In the genomic region with DNA sequence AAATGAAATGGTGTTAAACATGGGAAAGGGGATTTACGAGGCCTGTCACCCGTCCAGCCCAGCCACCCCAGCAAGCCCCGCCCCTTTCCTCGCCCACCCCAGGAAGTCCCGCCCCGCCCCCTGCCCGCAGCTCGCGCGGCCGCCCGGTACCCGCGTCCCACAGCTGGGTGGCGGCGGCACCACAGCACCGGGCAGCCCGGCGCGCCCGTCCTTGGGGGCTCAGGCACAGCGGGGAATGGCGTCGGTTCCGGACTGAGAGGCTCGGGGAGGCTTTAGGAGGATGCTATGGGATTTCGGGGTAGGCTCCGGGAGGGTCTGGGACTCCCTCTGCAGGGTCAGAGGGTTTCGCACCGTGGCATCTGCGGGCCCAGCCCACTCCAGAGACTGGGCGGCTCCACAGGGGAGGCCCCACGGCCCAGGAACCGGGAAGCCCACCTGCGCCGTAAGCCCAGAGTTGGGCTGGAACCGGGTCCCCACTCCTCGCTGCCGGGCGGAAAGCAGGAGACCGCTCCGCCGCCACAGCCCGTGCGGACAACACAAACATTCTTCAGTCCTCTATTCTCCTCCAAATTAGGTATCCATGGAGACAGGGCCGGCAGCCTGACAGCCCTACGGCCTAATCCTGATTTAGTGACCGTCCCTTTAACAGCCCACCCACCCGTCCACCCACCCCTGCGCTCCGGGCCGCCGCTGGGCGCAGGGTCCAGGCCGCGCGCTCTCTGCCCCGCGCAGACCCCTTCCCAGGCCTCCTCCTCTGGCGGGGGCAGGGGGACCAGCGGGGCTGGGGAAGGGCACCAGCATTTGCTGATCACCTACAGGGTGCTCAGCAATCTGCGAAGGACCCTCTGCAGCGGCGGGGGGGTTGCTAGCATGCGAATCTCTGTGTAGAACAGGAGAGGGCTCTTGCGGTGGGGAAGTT, we compare ENCODE assay signal across 10 cellular contexts. TPM values are rescaled to one million over a fixed set of nuclear protein-coding genes. Genes with fewer than 3 reads are reported as not detected.
DNase-seq lines count a peak whose midpoint lies in the region; ATAC-seq and TF ChIP-seq lines count a peak whose summit lies in the region.
"Had no signal": no experiment of that assay in that cellular context is flagged by ENCODE, and none has a peak within 500 bp of the region (broad histone marks: within the 10 kb centered on the region; RNA-seq: fewer than 3 reads in every experiment).

No MANE protein-coding gene starts in this region.

- H3K36me3 ChIP-seq in HAP-1 (replicated peaks) (no peaks in the 10 kb centered on the region), thymus (ENCODE audit: control insufficient read depth, insufficient read depth) (no peaks in the 10 kb centered on the region)

- no peaks in the 10 kb centered on the region for H3K9me3 Mint-ChIP-seq in activated CD4-positive, alpha-beta memory T cell treated with anti-CD3 and anti-CD28 coated beads for 36 hours
- no peaks in the 10 kb centered on the region for H3K9me3 Mint-ChIP-seq in nephron

- H3K27me3 Mint-ChIP-seq in activated CD4-positive, alpha-beta memory T cell treated with anti-CD3 and anti-CD28 coated beads for 36 hours: peaks cover 42% of the 10 kb centered on the region
- peaks cover 39% of the 10 kb centered on the region for H3K27me3 Mint-ChIP-seq in nephron (ENCODE audit: low read depth)

- no peak for TF ChIP-seq CTCF in nephron (IDR thresholded peaks at IDR 0.05; ENCODE audit: unreplicated experiment in 3 of 3)

- H3K9me3 ChIP-seq in HAP-1 (no peaks in the 10 kb centered on the region), thymus (ENCODE audit: control insufficient read depth) (peaks cover 3% of the 10 kb centered on the region)

- peak; percentile 7 for ATAC-seq in esophagus mucosa

- DNase-seq in HAP-1 (ENCODE audit: low spot score in 2 of 2): peak; percentile 83 to 92
- DNase-seq in activated CD4-positive, alpha-beta memory T cell treated with anti-CD3 and anti-CD28 coated beads for 36 hours: peak; percentile 59
- DNase-seq in NCI-H2196 (lab: John Stamatoyannopoulos, UW; ENCODE audit: unreplicated experiment): no peak
- no peak for DNase-seq in NCI-H2029 treated with DMSO at 0.1 percent for 48 hours (lab: John Stamatoyannopoulos, UW)
- no peak for DNase-seq in NCI-H2171 (lab: John Stamatoyannopoulos, UW)

- WGBS in thymus: 2% methylated on average over 66 of the region's 66 CpGs

- peak overlapping the region; percentile 61 for H3K4me3 Mint-ChIP-seq in activated CD4-positive, alpha-beta memory T cell treated with anti-CD3 and anti-CD28 coated beads for 36 hours
- H3K4me3 Mint-ChIP-seq in nephron: peak overlapping the region; percentile 90 to 91 (median 91)

- H3K4me1 ChIP-seq in HAP-1 (peaks cover 6% of the 10 kb centered on the region), thymus (ENCODE audit: control insufficient read depth, insufficient read depth, low read length) (peaks cover 5% of the 10 kb centered on the region)

- H3K27me3 ChIP-seq in HAP-1 (ENCODE audit: low read depth) (no peaks in the 10 kb centered on the region), thymus (ENCODE audit: control insufficient read depth, insufficient read depth) (peaks cover 40% of the 10 kb centered on the region)

- H3K27ac Mint-ChIP-seq in activated CD4-positive, alpha-beta memory T cell treated with anti-CD3 and anti-CD28 coated beads for 36 hours: no peak overlapping the region
- H3K27ac Mint-ChIP-seq in nephron: peak overlapping the region; percentile 72 to 90 (median 79)

- H3K4me1 Mint-ChIP-seq in activated CD4-positive, alpha-beta memory T cell treated with anti-CD3 and anti-CD28 coated beads for 36 hours (ENCODE audit: low read depth): peaks cover 18% of the 10 kb centered on the region
- H3K4me1 Mint-ChIP-seq in nephron: peaks cover 50% of the 10 kb centered on the region

- in situ Hi-C loops in HAP-1 (cut with MboI; ENCODE audit: low sequenced_read_pairs): no loop called here

- CTCF ChIA-PET in activated CD4-positive, alpha-beta memory T cell treated with anti-CD3 and anti-CD28 coated beads for 36 hours (lab: Charles Lee): no interaction called here

- peak overlapping the region; percentile 59 for H3K4me3 ChIP-seq in HAP-1
- H3K4me3 ChIP-seq in thymus (ENCODE audit: low read length): peak overlapping the region; percentile 45
- H3K4me3 ChIP-seq: SK-N-MC had no signal

- H3K36me3 Mint-ChIP-seq in activated CD4-positive, alpha-beta memory T cell treated with anti-CD3 and anti-CD28 coated beads for 36 hours: no peaks in the 10 kb centered on the region
- peaks cover 3% of the 10 kb centered on the region for H3K36me3 Mint-ChIP-seq in nephron (ENCODE audit: low read depth)

- POLR2A ChIA-PET in activated CD4-positive, alpha-beta memory T cell treated with anti-CD3 and anti-CD28 coated beads for 36 hours (lab: Charles Lee): no interaction called here

- H3K27ac ChIP-seq in thymus (ENCODE audit: low read depth): no peak overlapping the region
- H3K27ac ChIP-seq: SK-N-MC had no signal

- intact Hi-C loops in activated CD4-positive, alpha-beta memory T cell treated with anti-CD3 and anti-CD28 coated beads for 36 hours (cut with micrococcal nuclease): no loop called here

RNA-seq across cellular contexts. Expression of gene FIGNL2, which starts 1.3 kb away (rescaled TPM):
- under 1 TPM; 0.29 to 0.31 TPM for total RNA-seq in activated CD4-positive, alpha-beta memory T cell treated with anti-CD3 and anti-CD28 coated beads for 36 hours
- total RNA-seq in esophagus mucosa: 0.16 TPM
- 0.52 TPM for polyA plus RNA-seq in thymus

RNA-seq across cellular contexts. Expression of gene ANKRD33, which starts 40.7 kb away (rescaled TPM):
- total RNA-seq in activated CD4-positive, alpha-beta memory T cell treated with anti-CD3 and anti-CD28 coated beads for 36 hours: not detected
- total RNA-seq in esophagus mucosa: not detected
- polyA plus RNA-seq in thymus: 0.02 TPM
- total RNA-seq: subcutaneous adipose tissue had no signal

Comparison
In these comparisons a context has a peak if more than half of its experiments do, and no peak if none do; other contexts are left out.
1. DNase-seq: peak in HAP-1 (2 of 2) and activated CD4-positive, alpha-beta memory T cell treated with anti-CD3 and anti-CD28 coated beads for 36 hours (single experiment); none in NCI-H2196 (single experiment), NCI-H2029 treated with DMSO at 0.1 percent for 48 hours (single experiment) and NCI-H2171 (single experiment).